8 cellular contexts compared by ENCODE assay signal in genomic region chr6:41424370-41425058, GRCh38.
DNase-seq lines count a peak whose midpoint lies in the region; ATAC-seq and TF ChIP-seq lines count a peak whose summit lies in the region.

No MANE protein-coding gene starts in this region.

- H3K9me2 ChIP-seq in MM.1S (replicated peaks; ENCODE audit: insufficient read depth, low read length), result no peaks in the 10 kb centered on the region

- H3K9me3 ChIP-seq in MM.1S (replicated peaks; ENCODE audit: insufficient read depth, low read length), result no peaks in the 10 kb centered on the region
- H3K9me3 ChIP-seq in upper lobe of left lung, result peaks cover 0 to 5% (median 2%) of the 10 kb centered on the region in 4 donors

- no peak for TF ChIP-seq POLR2A in upper lobe of left lung (IDR thresholded peaks at IDR 0.05)

- CTCF ChIA-PET in GM10248 (lab: Yijun Ruan, JAX), result interaction anchor here (0.6 to 7.8 kb wide), 43 partner anchors 9 to 357 kb away, joined by 3 to 83 read pairs (median 4); no protein-coding TSS in a partner anchor

- no peaks in the 10 kb centered on the region for H4K20me1 ChIP-seq in MM.1S (ENCODE audit: insufficient read depth, low read length)

- H3K36me3 ChIP-seq in MM.1S (replicated peaks; ENCODE audit: insufficient read depth, low read length) (no peaks in the 10 kb centered on the region), upper lobe of left lung (no peaks in the 10 kb centered on the region)

- peak; percentile 57 to 61 for ATAC-seq in upper lobe of left lung (ENCODE audit: low FRiP score in 2 of 2)
- ATAC-seq in HG02840 (IDR thresholded peaks at IDR 0.05; ENCODE audit: low FRiP score, unreplicated experiment), result no peak

- H2AFZ ChIP-seq in MM.1S (ENCODE audit: low read length), result no peak overlapping the region

- DNase-seq in GM10248 (ENCODE audit: extremely low spot score), result peak; percentile 77
- peak; percentile 51 for DNase-seq in MM.1S
- peak; percentile 78 for DNase-seq in SK-N-DZ (ENCODE audit: low spot score)
- peak; percentile 79 for DNase-seq in activated gamma-delta T cell treated with anti-CD3 and anti-CD28 coated beads, Interleukin-2, amount 50 U/mL, for 16 hours (ENCODE audit: low read depth)
- peak; percentile 79 for DNase-seq in globus pallidus (ENCODE audit: low spot score)
- DNase-seq in pons (ENCODE audit: low spot score), result peak; percentile 87
- DNase-seq in upper lobe of left lung, result peak in 1 of 2 donors; percentile 74

- H3K27ac ChIP-seq in MM.1S (ENCODE audit: low read length), result no peak overlapping the region
- no peak overlapping the region for H3K27ac ChIP-seq in upper lobe of left lung

- peak; percentile 89 for TF ChIP-seq CTCF in GM10248 (IDR thresholded peaks at IDR 0.05; ENCODE audit: control extremely low read depth, extremely low read depth, low read depth, missing control alignments)
- peak; percentile 79 for TF ChIP-seq CTCF in MM.1S (IDR thresholded peaks at IDR 0.05; ENCODE audit: low read length)
- TF ChIP-seq CTCF in upper lobe of left lung (IDR thresholded peaks at IDR 0.05), result peak; percentile 68 to 86 (median 76)

- no peak overlapping the region for H3K4me2 ChIP-seq in MM.1S (ENCODE audit: low read depth, low read length)

- POLR2A ChIA-PET in GM10248 (lab: Yijun Ruan, JAX), result no interaction called here

- TF ChIP-seq EP300 in upper lobe of left lung (IDR thresholded peaks at IDR 0.05), result no peak

- H3K79me2 ChIP-seq in MM.1S (ENCODE audit: low read length), result no peaks in the 10 kb centered on the region

- no peaks in the 10 kb centered on the region for H3K4me1 ChIP-seq in MM.1S (ENCODE audit: low read length)
- peaks cover 16 to 31% (median 24%) of the 10 kb centered on the region in 4 donors for H3K4me1 ChIP-seq in upper lobe of left lung

- no peak overlapping the region for H3K9ac ChIP-seq in MM.1S (ENCODE audit: low read length)

- H3F3A ChIP-seq in MM.1S (ENCODE audit: insufficient read depth, low read length), result no peaks in the 10 kb centered on the region

- 11 to 16% methylated on average over 4 of the region's 4 CpGs for WGBS in upper lobe of left lung, 2 donors

- no peak overlapping the region for H3K4me3 ChIP-seq in MM.1S (ENCODE audit: low read length)
- H3K4me3 ChIP-seq in upper lobe of left lung, result no peak overlapping the region

- H3K27me3 ChIP-seq in MM.1S (replicated peaks; ENCODE audit: insufficient read depth, low read length) (peaks cover 51% of the 10 kb centered on the region), upper lobe of left lung (peaks cover 0 to 18% (median 5%) of the 10 kb centered on the region in 4 donors)
